1 cellular context compared by ENCODE assay signal in genomic region chr22:18968011-18968749, GRCh38.
TF ChIP-seq lines count a peak whose summit lies in the region.

No MANE protein-coding gene starts in this region.

TF ChIP-seq in HCT116, 20 proteins besides CTCF, POLR2A, EP300 and RAD21 (continued from another document):
- TF ChIP-seq REST (IDR thresholded peaks at IDR 0.05; ENCODE audit: low read depth) = peak; percentile 78
TF ChIP-seq in HCT116: peak in this region for 1.
